1 cellular context compared by ENCODE assay signal in genomic region chr4:78100060-78100459, GRCh38.
TF ChIP-seq lines count a peak whose summit lies in the region.

No MANE protein-coding gene starts in this region.

TF ChIP-seq in SK-N-SH treated with all-trans-retinoic acid at 6 μM for 48 hours, 23 proteins besides CTCF, POLR2A, EP300 and RAD21 (continued from another document):
- TF ChIP-seq CSRNP3 (CRISPR knock-in tag; IDR thresholded peaks at IDR 0.05), result no peak
- no peak for TF ChIP-seq OSR1 (CRISPR knock-in tag; IDR thresholded peaks at IDR 0.05)
